In the genomic region with DNA sequence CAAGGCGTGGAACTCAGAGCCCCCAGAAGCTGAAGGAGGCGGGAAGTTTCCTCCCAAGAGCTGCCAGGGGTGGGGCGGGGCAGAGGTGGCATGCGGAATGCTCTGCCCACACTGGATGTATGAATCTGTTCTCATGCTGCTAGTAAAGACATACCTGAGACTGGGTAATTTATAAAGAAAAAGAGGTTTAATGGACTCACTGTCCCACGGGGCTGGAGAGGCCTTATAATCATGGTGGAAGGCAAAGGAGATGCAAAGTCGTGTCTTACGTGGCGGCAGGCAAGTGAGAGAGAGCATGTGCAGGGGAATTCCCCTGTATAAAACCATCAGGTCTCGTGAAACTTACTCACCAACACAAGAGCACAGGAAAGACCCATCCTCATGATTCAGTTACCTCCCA, we compare ENCODE assay signal across 15 cellular contexts. TPM values are rescaled to one million over a fixed set of nuclear protein-coding genes. Genes with fewer than 3 reads are reported as not detected.
DNase-seq lines count a peak whose midpoint lies in the region; TF ChIP-seq lines count a peak whose summit lies in the region.
"Had no signal": no experiment of that assay in that cellular context is flagged by ENCODE, and none has a peak within 500 bp of the region (broad histone marks: within the 10 kb centered on the region; RNA-seq: fewer than 3 reads in every experiment).

No MANE protein-coding gene starts in this region.

- no peak overlapping the region for H3K4me3 ChIP-seq in mammary epithelial cell (replicated peaks in 1 of 3; ENCODE audit: insufficient read depth in 1 of 3, low read depth in 2 of 3, low read length in 3 of 3)
- H3K4me3 ChIP-seq: gastroesophageal sphincter, ovary had no signal

- H3K9ac ChIP-seq in mammary epithelial cell (ENCODE audit: insufficient read depth, low read length) = no peak overlapping the region

- H3K9me3 ChIP-seq in mammary epithelial cell (replicated peaks; ENCODE audit: insufficient read depth, low read length) = no peaks in the 10 kb centered on the region

- in situ Hi-C loops in mammary epithelial cell (cut with MboI; ENCODE audit: low sequenced_read_pairs in 2 of 2) = no loop called here

- H3K4me1 Mint-ChIP-seq in MCF 10A (ENCODE audit: insufficient read depth, unreplicated experiment) = peaks cover 17% of the 10 kb centered on the region
- peaks cover 22% of the 10 kb centered on the region for H3K4me1 Mint-ChIP-seq in activated T-helper 1 cell treated with anti-CD3 and anti-CD28 coated beads, Interleukin-12 subunit alpha, Interleukin-12 subunit beta, Interleukin-2, Interleukin-4 antibody, amounts not matched to agents 30 ng/mL and 10 ng/mL and 1 ng/mL, durations not matched to agents 14 hours and 24 hours and 36 hours (ENCODE audit: low read depth)
- H3K4me1 Mint-ChIP-seq in osteocyte (ENCODE audit: unreplicated experiment) = no peaks in the 10 kb centered on the region
- peaks cover 20% of the 10 kb centered on the region for H3K4me1 Mint-ChIP-seq in type B pancreatic cell (ENCODE audit: unreplicated experiment)
- H3K4me1 Mint-ChIP-seq: immature natural killer cell had no signal

- peaks cover 8% of the 10 kb centered on the region for H3K27me3 Mint-ChIP-seq in MCF 10A (ENCODE audit: insufficient read depth, unreplicated experiment)
- H3K27me3 Mint-ChIP-seq in activated T-helper 1 cell treated with anti-CD3 and anti-CD28 coated beads, Interleukin-12 subunit alpha, Interleukin-12 subunit beta, Interleukin-2, Interleukin-4 antibody, amounts not matched to agents 30 ng/mL and 10 ng/mL and 1 ng/mL, durations not matched to agents 14 hours and 24 hours and 36 hours (ENCODE audit: insufficient read depth) = no peaks in the 10 kb centered on the region
- H3K27me3 Mint-ChIP-seq in osteocyte (ENCODE audit: unreplicated experiment) = no peaks in the 10 kb centered on the region
- peaks cover 10% of the 10 kb centered on the region for H3K27me3 Mint-ChIP-seq in type B pancreatic cell

- CTCF ChIA-PET in mammary epithelial cell (lab: Charles Lee; ENCODE audit: low non-redundant PET) (no interaction called here), MCF 10A (lab: Yijun Ruan, JAX) (interaction anchor here (0.7 kb wide), 1 partner anchor 74 kb away, joined by 3 read pairs; no protein-coding TSS in a partner anchor)

- H3K36me3 Mint-ChIP-seq in MCF 10A (ENCODE audit: insufficient read depth, unreplicated experiment) = no peaks in the 10 kb centered on the region
- peaks cover 3% of the 10 kb centered on the region for H3K36me3 Mint-ChIP-seq in activated T-helper 1 cell treated with anti-CD3 and anti-CD28 coated beads, Interleukin-12 subunit alpha, Interleukin-12 subunit beta, Interleukin-2, Interleukin-4 antibody, amounts not matched to agents 30 ng/mL and 10 ng/mL and 1 ng/mL, durations not matched to agents 14 hours and 24 hours and 36 hours (ENCODE audit: low read depth)
- peaks cover 2% of the 10 kb centered on the region for H3K36me3 Mint-ChIP-seq in osteocyte (ENCODE audit: unreplicated experiment)
- H3K36me3 Mint-ChIP-seq in type B pancreatic cell = peaks cover 1% of the 10 kb centered on the region
- H3K36me3 Mint-ChIP-seq: immature natural killer cell had no signal

- POLR2A ChIA-PET in MCF 10A (lab: Yijun Ruan, JAX) = no interaction called here

- 75% methylated on average over 9 of the region's 9 CpGs for WGBS in mammary epithelial cell (ENCODE audit: low coverage, missing lambda C conversion rate)

- no peaks in the 10 kb centered on the region for H4K20me1 ChIP-seq in mammary epithelial cell (ENCODE audit: insufficient read depth, low read length)

- no peaks in the 10 kb centered on the region for H3K79me2 ChIP-seq in mammary epithelial cell (ENCODE audit: insufficient read depth, low read length)

- H2AFZ ChIP-seq in mammary epithelial cell (ENCODE audit: low read depth, low read length) = no peak overlapping the region

- H3K4me1 ChIP-seq in mammary epithelial cell (ENCODE audit: insufficient read depth, low read length) = peaks cover 14% of the 10 kb centered on the region

- no peaks in the 10 kb centered on the region for H3K36me3 ChIP-seq in mammary epithelial cell (ENCODE audit: insufficient read depth, low read length)
- H3K36me3 ChIP-seq: gastroesophageal sphincter, ovary had no signal

- H3K4me3 Mint-ChIP-seq in MCF 10A (ENCODE audit: unreplicated experiment) = no peak overlapping the region
- no peak overlapping the region for H3K4me3 Mint-ChIP-seq in activated T-helper 1 cell treated with anti-CD3 and anti-CD28 coated beads, Interleukin-12 subunit alpha, Interleukin-12 subunit beta, Interleukin-2, Interleukin-4 antibody, amounts not matched to agents 30 ng/mL and 10 ng/mL and 1 ng/mL, durations not matched to agents 14 hours and 24 hours and 36 hours
- H3K4me3 Mint-ChIP-seq in osteocyte (ENCODE audit: unreplicated experiment) = no peak overlapping the region
- no peak overlapping the region for H3K4me3 Mint-ChIP-seq in type B pancreatic cell
- H3K4me3 Mint-ChIP-seq: effector memory CD8-positive, alpha-beta T cell; immature natural killer cell; T-cell had no signal

- no peak overlapping the region for H3K4me2 ChIP-seq in mammary epithelial cell (ENCODE audit: insufficient read depth, low read depth, low read length)

- H3K27ac ChIP-seq in mammary epithelial cell (ENCODE audit: insufficient read depth, low read depth, low read length) = no peak overlapping the region
- H3K27ac ChIP-seq: gastroesophageal sphincter, ovary had no signal

- dilution Hi-C loops in mammary epithelial cell (cut with HindIII; ENCODE audit: low sequenced_read_pairs) = no loop called here

- no peak overlapping the region for H3K27ac Mint-ChIP-seq in MCF 10A (ENCODE audit: low read depth, unreplicated experiment)
- H3K27ac Mint-ChIP-seq in activated T-helper 1 cell treated with anti-CD3 and anti-CD28 coated beads, Interleukin-12 subunit alpha, Interleukin-12 subunit beta, Interleukin-2, Interleukin-4 antibody, amounts not matched to agents 30 ng/mL and 10 ng/mL and 1 ng/mL, durations not matched to agents 14 hours and 24 hours and 36 hours = peak overlapping the region; percentile 4
- no peak overlapping the region for H3K27ac Mint-ChIP-seq in osteocyte (ENCODE audit: unreplicated experiment)
- H3K27ac Mint-ChIP-seq in type B pancreatic cell = no peak overlapping the region
- H3K27ac Mint-ChIP-seq: effector memory CD8-positive, alpha-beta T cell; immature natural killer cell; T-cell had no signal

- TF ChIP-seq CTCF in mammary epithelial cell (conservative IDR thresholded peaks at IDR 0.05 in 1 of 2, IDR thresholded peaks at IDR 0.05 in 1 of 2; ENCODE audit: extremely low read depth in 1 of 2, insufficient read depth in 1 of 2, low read depth in 1 of 2, low read length in 2 of 2) (no peak), MCF 10A (IDR thresholded peaks at IDR 0.05; ENCODE audit: unreplicated experiment) (no peak), osteocyte (IDR thresholded peaks at IDR 0.05) (no peak), type B pancreatic cell (conservative IDR thresholded peaks at IDR 0.05) (no peak)

- no TSS peak for BruUV-seq in mammary epithelial cell (replicated peaks; lab: Mats Ljungman, UMichigan)
- no TSS peak for BruUV-seq in MCF 10A (replicated peaks; lab: Mats Ljungman, UMichigan)

- peak; percentile 48 for DNase-seq in mammary epithelial cell
- no peak for DNase-seq in MCF 10A (ENCODE audit: unreplicated experiment)
- no peak for DNase-seq in activated T-helper 1 cell treated with anti-CD3 and anti-CD28 coated beads, Interleukin-12 subunit alpha, Interleukin-12 subunit beta, Interleukin-2, Interleukin-4 antibody, amounts not matched to agents 30 ng/mL and 10 ng/mL and 1 ng/mL, durations not matched to agents 14 hours and 24 hours and 36 hours (ENCODE audit: low spot score)
- peak; percentile 77 for DNase-seq in osteocyte (ENCODE audit: extremely low spot score, unreplicated experiment)
- DNase-seq in type B pancreatic cell (ENCODE audit: extremely low spot score, unreplicated experiment) = peak; percentile 37
- no peak for DNase-seq in RKO (ENCODE audit: low spot score)
- DNase-seq in DMS 273 (lab: John Stamatoyannopoulos, UW; ENCODE audit: unreplicated experiment) = no peak
- DNase-seq in NCI-H2029 (lab: John Stamatoyannopoulos, UW) = no peak
- DNase-seq: effector memory CD8-positive, alpha-beta T cell; immature natural killer cell; NCI-H1105; NCI-H446 treated with DMSO at 0.1 percent for 48 hours; ovary had no signal

- H3K9me3 Mint-ChIP-seq in MCF 10A (ENCODE audit: unreplicated experiment) (no peaks in the 10 kb centered on the region), osteocyte (ENCODE audit: unreplicated experiment) (peaks cover 3% of the 10 kb centered on the region), type B pancreatic cell (peaks cover 2% of the 10 kb centered on the region)
- peaks cover 10% of the 10 kb centered on the region for H3K9me3 Mint-ChIP-seq in activated T-helper 1 cell treated with anti-CD3 and anti-CD28 coated beads, Interleukin-12 subunit alpha, Interleukin-12 subunit beta, Interleukin-2, Interleukin-4 antibody, amounts not matched to agents 30 ng/mL and 10 ng/mL and 1 ng/mL, durations not matched to agents 14 hours and 24 hours and 36 hours
- H3K9me3 Mint-ChIP-seq: immature natural killer cell had no signal

- intact Hi-C loops in mammary epithelial cell (cut with micrococcal nuclease) = no loop called here
- intact Hi-C loops in MCF 10A (cut with micrococcal nuclease) = no loop called here
- intact Hi-C loops in activated T-helper 1 cell treated with anti-CD3 and anti-CD28 coated beads, Interleukin-12 subunit alpha, Interleukin-12 subunit beta, Interleukin-2, Interleukin-4 antibody, amounts not matched to agents 30 ng/mL and 10 ng/mL and 1 ng/mL, durations not matched to agents 14 hours and 24 hours and 36 hours (cut with micrococcal nuclease) = loop anchor here (1.0 kb wide), 1 partner anchor 26 kb away; no protein-coding TSS in a partner anchor

- H3K27me3 ChIP-seq in mammary epithelial cell (ENCODE audit: insufficient read depth, low read length) = no peaks in the 10 kb centered on the region
- H3K27me3 ChIP-seq: ovary had no signal

RNA-seq across cellular contexts. Expression of a gene that starts 57.6 kb away (rescaled TPM):
- under 1 TPM in 1 of 2 donors, not detected in 1; 0.50 TPM for total RNA-seq in mammary epithelial cell
- polyA plus RNA-seq in mammary epithelial cell = not detected
- polyA minus RNA-seq in mammary epithelial cell = not detected
- not detected in 2 replicates for total RNA-seq in MCF 10A (2022)
- total RNA-seq in activated T-helper 1 cell treated with anti-CD3 and anti-CD28 coated beads, Interleukin-12 subunit alpha, Interleukin-12 subunit beta, Interleukin-2, Interleukin-4 antibody, amounts not matched to agents 30 ng/mL and 10 ng/mL and 1 ng/mL, durations not matched to agents 14 hours and 24 hours and 36 hours = 0.26 and 0.37 TPM in 2 replicates
- 0.73 and 1.0 TPM in 2 replicates for total RNA-seq in osteocyte
- total RNA-seq in type B pancreatic cell (ENCODE audit: low replicate concordance) = 0.52 and 5.3 TPM in 2 replicates
- polyA plus RNA-seq: immature natural killer cell had no signal

Comparison
In these comparisons a context has a peak if more than half of its experiments do, and no peak if none do; other contexts are left out.
1. DNase-seq: peak in mammary epithelial cell (single experiment), osteocyte (single experiment) and type B pancreatic cell (single experiment); none in MCF 10A (single experiment), activated T-helper 1 cell treated with anti-CD3 and anti-CD28 coated beads, Interleukin-12 subunit alpha, Interleukin-12 subunit beta, Interleukin-2, Interleukin-4 antibody, amounts not matched to agents 30 ng/mL and 10 ng/mL and 1 ng/mL, durations not matched to agents 14 hours and 24 hours and 36 hours (single experiment), RKO (single experiment), DMS 273 (single experiment) and NCI-H2029 (single experiment).